Comparison of ENCODE assay signal across 1 cellular context in genomic region chr12:12726543-12727093, GRCh38.
TF ChIP-seq lines count a peak whose summit lies in the region.

No MANE protein-coding gene starts in this region.

TF ChIP-seq in HepG2, 621 proteins besides CTCF, POLR2A, EP300 and RAD21:
- TF ChIP-seq REST (IDR thresholded peaks at IDR 0.05; ENCODE audit: borderline replicate concordance in 1 of 2, low read depth in 1 of 2, low read length in 2 of 2) (no peak), ZNF362 (CRISPR knock-in tag; IDR thresholded peaks at IDR 0.05; ENCODE audit: borderline replicate concordance) (no peak), THRA (CRISPR knock-in tag; IDR thresholded peaks at IDR 0.05; ENCODE audit: borderline replicate concordance) (0 out of 2 replicates have a peak, but pooled peaks have one; percentile 21), ZNF160 (CRISPR knock-in tag; IDR thresholded peaks at IDR 0.05) (peak; percentile 51; the same call in 1 of the 2 replicates), AKNA (CRISPR knock-in tag; IDR thresholded peaks at IDR 0.05; ENCODE audit: borderline replicate concordance) (no peak)
